In genomic region chr9:133742251-133742650, GRCh38 we compare ENCODE assay signal across 10 cellular contexts. TPM values are rescaled to one million over a fixed set of nuclear protein-coding genes. Genes with fewer than 3 reads are reported as not detected.
DNase-seq lines count a peak whose midpoint lies in the region; ATAC-seq, FAIRE-seq and TF ChIP-seq lines count a peak whose summit lies in the region.
"Had no signal": no experiment of that assay in that cellular context is flagged by ENCODE, and none has a peak within 500 bp of the region (broad histone marks: within the 10 kb centered on the region; RNA-seq: fewer than 3 reads in every experiment).

No MANE protein-coding gene starts in this region.

- ATAC-seq in SK-N-SH treated with all-trans-retinoic acid at 6 μM for 48 hours: no peak

- no peak overlapping the region for H2BK120ac ChIP-seq in neuronal stem cell (ENCODE audit: low read depth, low read length)

- H4K8ac ChIP-seq in neuronal stem cell (ENCODE audit: low read depth, low read length): no peak overlapping the region

- 81% methylated on average over 7 of the region's 7 CpGs for WGBS in SK-N-SH (ENCODE audit: low lambda C conversion rate)
- 91% methylated on average over 7 of the region's 7 CpGs for WGBS in liver
- no CpG with 5 or more reads among the region's 7 CpGs for WGBS in neuronal stem cell (ENCODE audit: extremely low coverage in 2 of 2, insufficient read length in 2 of 2, insufficient replicate concordance in 1 of 2), 2 donors

- no peak overlapping the region for H3K27ac ChIP-seq in SK-N-SH (ENCODE audit: low read depth in 2 of 2, low read length in 1 of 2)
- H3K27ac ChIP-seq in liver (ENCODE audit: low read depth in 1 of 2, low read length in 2 of 2): peak overlapping the region; percentile 9
- no peak overlapping the region for H3K27ac ChIP-seq in neuronal stem cell (replicated peaks; ENCODE audit: low read length)
- H3K27ac ChIP-seq: 22Rv1; BLaER1 treated with 17β-estradiol and CSF1 and Interleukin-3, amounts not matched to agents 10 nM and 100 nM had no signal

- no peaks in the 10 kb centered on the region for H3K79me1 ChIP-seq in neuronal stem cell (ENCODE audit: low read depth, low read length)

- no peaks in the 10 kb centered on the region for H3K79me2 ChIP-seq in SK-N-SH (ENCODE audit: insufficient read depth)

- H3F3A ChIP-seq in SK-N-SH (replicated peaks; ENCODE audit: insufficient read depth): no peaks in the 10 kb centered on the region

- H3K36me3 ChIP-seq in SK-N-SH (replicated peaks in 1 of 2; ENCODE audit: control insufficient read depth in 1 of 2, insufficient read depth in 2 of 2, low read length in 1 of 2): no peaks in the 10 kb centered on the region
- no peaks in the 10 kb centered on the region for H3K36me3 ChIP-seq in liver (ENCODE audit: control insufficient read depth in 4 of 4, insufficient read depth in 3 of 4, low read depth in 1 of 4, low read length in 3 of 4)
- H3K36me3 ChIP-seq in neuronal stem cell (replicated peaks in 1 of 2; ENCODE audit: control insufficient read depth in 2 of 2, insufficient read depth in 2 of 2, low read length in 2 of 2): no peaks in the 10 kb centered on the region
- H3K36me3 ChIP-seq: BLaER1 treated with 17β-estradiol and CSF1 and Interleukin-3, amounts not matched to agents 10 nM and 100 nM had no signal

- H2BK12ac ChIP-seq in neuronal stem cell (ENCODE audit: low read length): no peak overlapping the region

- POLR2A ChIA-PET in SK-N-SH (lab: Yijun Ruan, JAX): no interaction called here

- no peaks in the 10 kb centered on the region for H4K20me1 ChIP-seq in SK-N-SH (ENCODE audit: insufficient read depth)

- H3K14ac ChIP-seq in neuronal stem cell (ENCODE audit: low read length): no peak overlapping the region

- peak; percentile 3 for DNase-seq in SK-N-SH
- no peak for DNase-seq in neuronal stem cell (ENCODE audit: low spot score)
- DNase-seq in ureter (ENCODE audit: low spot score): peak; percentile 33
- DNase-seq in NCI-H2227 treated with DMSO at 0.1 percent for 48 hours (lab: John Stamatoyannopoulos, UW): no peak
- DNase-seq in RCC 7860 (ENCODE audit: low spot score): no peak
- DNase-seq in superior temporal gyrus (ENCODE audit: extremely low spot score): no peak

- H3K4me3 ChIP-seq in SK-N-SH (ENCODE audit: low read depth in 2 of 2, low read length in 1 of 2) (no peak overlapping the region), liver (ENCODE audit: low read depth in 1 of 3, low read length in 3 of 3) (no peak overlapping the region), neuronal stem cell (ENCODE audit: low read length in 2 of 2) (no peak overlapping the region)
- H3K4me3 ChIP-seq: BLaER1 treated with 17β-estradiol and CSF1 and Interleukin-3, amounts not matched to agents 10 nM and 100 nM had no signal

- H3K27me3 ChIP-seq in SK-N-SH (ENCODE audit: insufficient read depth) (no peaks in the 10 kb centered on the region), liver (ENCODE audit: control insufficient read depth in 4 of 4, insufficient read depth in 4 of 4, low read length in 3 of 4) (no peaks in the 10 kb centered on the region), neuronal stem cell (ENCODE audit: control insufficient read depth in 3 of 3, insufficient read depth in 3 of 3, low read depth in 1 of 3, low read length in 3 of 3) (peaks cover 0 to 8% (median 0%) of the 10 kb centered on the region in 3 experiments)

- CTCF ChIA-PET in SK-N-SH (lab: Yijun Ruan, JAX): interaction anchor here (0.7 to 2.6 kb wide), 38 partner anchors 11 to 264 kb away, joined by 3 to 52 read pairs (median 4); partner anchors contain the start of gene ADAMTSL2

- no peak for TF ChIP-seq EP300 in SK-N-SH (IDR thresholded peaks at IDR 0.05; ENCODE audit: borderline replicate concordance in 1 of 2, low read depth in 1 of 2, low read length in 1 of 2)

- H3K9ac ChIP-seq in SK-N-SH (no peak overlapping the region), liver (ENCODE audit: low read depth in 1 of 2, low read length in 2 of 2) (no peak overlapping the region), neuronal stem cell (ENCODE audit: low read depth, low read length, poor library complexity) (no peak overlapping the region)
- H3K9ac ChIP-seq: BLaER1 treated with 17β-estradiol and CSF1 and Interleukin-3, amounts not matched to agents 10 nM and 100 nM had no signal

- H2AFZ ChIP-seq in SK-N-SH (ENCODE audit: low read depth) (no peak overlapping the region), neuronal stem cell (ENCODE audit: low read length) (no peak overlapping the region)

- H3K4me1 ChIP-seq in SK-N-SH (ENCODE audit: control insufficient read depth in 1 of 2, insufficient read depth in 2 of 2, low read depth in 1 of 2, low read length in 1 of 2) (peaks cover 3 to 28% of the 10 kb centered on the region in 2 experiments; a peak in 1 of 4 replicates), liver (ENCODE audit: control insufficient read depth in 4 of 4, insufficient read depth in 4 of 4, low read length in 3 of 4) (peaks cover 33 to 70% (median 55%) of the 10 kb centered on the region in 4 donors), neuronal stem cell (ENCODE audit: control insufficient read depth in 2 of 2, insufficient read depth in 1 of 2, low read depth in 1 of 2, low read length in 2 of 2) (peaks cover 6 to 12% of the 10 kb centered on the region in 2 donors)

- H3K18ac ChIP-seq in neuronal stem cell (ENCODE audit: low read length): no peak overlapping the region

- H2BK15ac ChIP-seq in neuronal stem cell (ENCODE audit: low read length): peak overlapping the region; percentile 72

- peak overlapping the region; percentile 56 for H2AK5ac ChIP-seq in neuronal stem cell (ENCODE audit: low read depth, low read length)

- H3K4me2 ChIP-seq in SK-N-SH: no peak overlapping the region
- no peak overlapping the region for H3K4me2 ChIP-seq in neuronal stem cell (ENCODE audit: insufficient read depth, low read length, poor library complexity, severe bottlenecking)
- H3K4me2 ChIP-seq: BLaER1 treated with 17β-estradiol and CSF1 and Interleukin-3, amounts not matched to agents 10 nM and 100 nM had no signal

- peak overlapping the region; percentile 8 for H2BK5ac ChIP-seq in neuronal stem cell (ENCODE audit: low read length)

- H3K9me3 ChIP-seq in SK-N-SH (no peaks in the 10 kb centered on the region; the same call in 1 of the 2 replicates), liver (ENCODE audit: control insufficient read depth in 4 of 4, low read length in 3 of 4) (no peaks in the 10 kb centered on the region), neuronal stem cell (replicated peaks in 1 of 2; ENCODE audit: control insufficient read depth in 2 of 2, insufficient read depth in 1 of 2, low read depth in 1 of 2, low read length in 2 of 2) (no peaks in the 10 kb centered on the region)

- no peak overlapping the region for H3K23ac ChIP-seq in neuronal stem cell (ENCODE audit: low read depth, low read length, poor library complexity)

- H3K4ac ChIP-seq in neuronal stem cell (ENCODE audit: low read length): no peak overlapping the region

- TF ChIP-seq RAD21 in SK-N-SH (IDR thresholded peaks at IDR 0.05; ENCODE audit: low read length) (no peak), liver (IDR thresholded peaks at IDR 0.05) (no peak)

- H4K91ac ChIP-seq in neuronal stem cell (ENCODE audit: low read depth, low read length, poor library complexity): no peak overlapping the region

- no peak for TF ChIP-seq CTCF in SK-N-SH (IDR thresholded peaks at IDR 0.05)
- TF ChIP-seq CTCF in liver (IDR thresholded peaks at IDR 0.05; ENCODE audit: low read depth, low read length, missing input control): no peak

- no peak for FAIRE-seq in RCC 7860 (lab: Jason Lieb, UNC)

- no peaks in the 10 kb centered on the region for H3K9me2 ChIP-seq in SK-N-SH

TF ChIP-seq in SK-N-SH, 30 proteins besides CTCF, POLR2A, EP300 and RAD21 (continues in another document):
- TF ChIP-seq MAX (IDR thresholded peaks at IDR 0.05; ENCODE audit: low read depth) (no peak), TEAD4 (IDR thresholded peaks at IDR 0.05; ENCODE audit: borderline replicate concordance, insufficient read depth) (no peak), GABPA (IDR thresholded peaks at IDR 0.05; ENCODE audit: low read depth) (no peak), NFIC (IDR thresholded peaks at IDR 0.05; ENCODE audit: borderline replicate concordance) (no peak), SIN3A (IDR thresholded peaks at IDR 0.05; ENCODE audit: borderline replicate concordance, low read depth, low read length) (no peak), GATA2 (CRISPR knock-in tag; IDR thresholded peaks at IDR 0.05) (no peak)

TF ChIP-seq in SK-N-SH treated with all-trans-retinoic acid at 6 μM for 48 hours, 23 proteins besides CTCF, POLR2A, EP300 and RAD21:
- no peak for TF ChIP-seq ARNTL (CRISPR knock-in tag; IDR thresholded peaks at IDR 0.05; ENCODE audit: borderline replicate concordance, low read depth)

TF ChIP-seq in liver, 16 proteins besides CTCF, POLR2A, EP300 and RAD21 (continues in another document):
- no peak for TF ChIP-seq FOXA1 (IDR thresholded peaks at IDR 0.05)
- TF ChIP-seq EGR1 (IDR thresholded peaks at IDR 0.05; ENCODE audit: low read depth in 2 of 2): no peak
- no peak for TF ChIP-seq RXRA (IDR thresholded peaks at IDR 0.05)
- no peak for TF ChIP-seq FOXA2 (IDR thresholded peaks at IDR 0.05)
- no peak for TF ChIP-seq JUND (IDR thresholded peaks at IDR 0.05)

RNA-seq across cellular contexts. Expression of gene SARDH, which starts 4.1 kb away (rescaled TPM):
- polyA plus RNA-seq in SK-N-SH (2012; rRNA removed): 2.9 and 5.9 TPM in 2 replicates
- polyA plus RNA-seq in SK-N-SH (2012; cell fraction: cytosol; rRNA removed): 1.6 and 3.0 TPM in 2 replicates
- polyA plus RNA-seq in SK-N-SH (2012; cell fraction: nucleus; rRNA removed): 9.9 and 14.3 TPM in 2 replicates
- total RNA-seq in liver: 100 to 1,000 TPM in 1 of 2 donors, 10 to 100 TPM in 1; 53.7 to 291 TPM
- 10 to 100 TPM; 57.1 to 69.7 TPM for polyA plus RNA-seq in liver
- 3.8 TPM for polyA plus RNA-seq in neuronal stem cell (2013, experiment 1 of 2)
- polyA plus RNA-seq in neuronal stem cell (2013, experiment 2 of 2): 3.7 TPM
- 4.1 TPM for total RNA-seq in ureter

Comparison
In these comparisons a context has a peak if more than half of its experiments do, and no peak if none do; other contexts are left out.
1. DNase-seq: peak in SK-N-SH (single experiment) and ureter (single experiment); none in neuronal stem cell (single experiment), NCI-H2227 treated with DMSO at 0.1 percent for 48 hours (single experiment), RCC 7860 (single experiment) and superior temporal gyrus (single experiment).
2. H3K27ac ChIP-seq: peak in liver (2 of 2); none in SK-N-SH (0 of 2) and neuronal stem cell (single experiment).
3. RNA of gene SARDH, which starts 4.1 kb away (total RNA-seq): 53.7 to 291 TPM in liver; 4.1 TPM in ureter (single experiment); every median in the first group is over 10 times any median in the second.